In the genomic region with DNA sequence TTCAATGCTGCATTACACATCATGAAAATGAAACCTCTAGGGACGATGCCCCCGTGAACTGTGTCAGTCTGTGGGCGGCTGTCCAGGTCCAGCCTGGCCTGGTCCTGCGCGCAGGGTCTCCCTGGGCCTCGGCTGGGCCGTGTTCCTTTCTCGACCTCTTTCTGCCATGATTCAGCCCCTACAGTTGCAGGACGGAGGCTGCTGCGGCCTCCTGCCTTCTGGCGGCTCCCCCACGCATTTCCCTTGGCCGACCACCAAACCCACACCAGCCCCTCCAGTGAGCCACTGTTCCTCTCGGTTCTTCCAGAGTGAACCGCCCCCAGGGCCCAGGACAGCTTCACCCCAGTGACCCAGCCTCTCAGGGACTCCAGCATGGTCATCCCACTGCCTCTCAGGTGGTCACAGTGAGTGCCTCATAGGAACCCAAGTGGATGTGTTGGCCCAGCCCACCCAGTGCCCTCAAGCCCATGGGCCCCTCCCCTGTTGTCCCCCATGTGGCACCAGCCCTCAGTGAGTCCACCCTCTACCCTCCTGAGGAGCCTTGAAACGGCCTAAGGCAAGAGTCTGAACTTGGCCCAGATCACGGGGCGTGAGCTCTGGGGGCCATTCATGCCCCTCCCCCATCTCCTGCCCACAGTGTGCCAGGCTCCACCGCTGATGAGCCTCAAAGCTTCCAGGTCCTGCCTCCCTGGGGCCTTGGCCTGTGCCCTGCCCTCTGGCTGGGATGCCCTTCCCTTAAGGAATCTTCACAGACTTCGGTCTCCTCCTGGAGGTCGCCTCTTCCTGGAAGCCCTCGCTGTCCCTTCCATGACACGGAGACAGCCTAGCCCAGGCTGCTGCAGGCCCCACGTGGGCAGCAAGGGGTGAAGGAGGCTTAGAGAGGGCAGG, we compare ENCODE assay signal across 21 cellular contexts. TPM values are rescaled to one million over a fixed set of nuclear protein-coding genes. Genes with fewer than 3 reads are reported as not detected.
DNase-seq lines count a peak whose midpoint lies in the region; ATAC-seq and TF ChIP-seq lines count a peak whose summit lies in the region.
"Had no signal": no experiment of that assay in that cellular context is flagged by ENCODE, and none has a peak within 500 bp of the region (broad histone marks: within the 10 kb centered on the region; RNA-seq: fewer than 3 reads in every experiment).

No MANE protein-coding gene starts in this region.

- H3K9me3 Mint-ChIP-seq in activated naive CD8-positive, alpha-beta T cell treated with anti-CD3 and anti-CD28 coated beads, Interleukin-2, amount 50 U/mL, for 24 hours: no peaks in the 10 kb centered on the region
- no peaks in the 10 kb centered on the region for H3K9me3 Mint-ChIP-seq in activated naive CD8-positive, alpha-beta T cell treated with anti-CD3 and anti-CD28 coated beads for 36 hours
- peaks cover 8% of the 10 kb centered on the region for H3K9me3 Mint-ChIP-seq in dendritic cell treated with granulocyte-macrophage colony-stimulating factor and Interleukin-4, amounts not matched to agents 40 ng/mL and 50 ng/mL, for 4 days
- H3K9me3 Mint-ChIP-seq: CD8-positive, alpha-beta T cell; HFFc6 had no signal

- H2AK5ac ChIP-seq in neuronal stem cell (ENCODE audit: low read depth, low read length): peak overlapping the region; percentile 3

- peak; percentile 45 for DNase-seq in activated naive CD8-positive, alpha-beta T cell treated with anti-CD3 and anti-CD28 coated beads, Interleukin-2, amount 50 U/mL, for 24 hours
- DNase-seq in activated naive CD8-positive, alpha-beta T cell treated with anti-CD3 and anti-CD28 coated beads for 36 hours: no peak
- DNase-seq in neuronal stem cell (ENCODE audit: low spot score): no peak
- DNase-seq in lower leg skin (ENCODE audit: low spot score in 2 of 2): no peak
- DNase-seq in transverse colon: no peak
- DNase-seq in T1000 (lab: John Stamatoyannopoulos, UW): no peak
- DNase-seq: activated CD4-positive, alpha-beta T cell treated with anti-CD3 and anti-CD28 coated beads, Interleukin-2, amount 50 U/mL, for 1 hour; CD8-positive, alpha-beta T cell; DND-41; HFFc6; Kasumi-1; NCI-H2227 treated with DMSO at 0.1 percent for 48 hours; stimulated activated CD4-positive, alpha-beta T cell treated with anti-CD3 and anti-CD28 coated beads, Interleukin-4, amount 100 ng/mL, for 24 hours; SW 1271 had no signal

- WGBS in neuronal stem cell (ENCODE audit: extremely low coverage in 2 of 2, insufficient read length in 2 of 2, insufficient replicate concordance in 1 of 2), 2 donors: no CpG with 5 or more reads among the region's 24 CpGs
- 72 to 84% methylated on average over 23 to 24 of the region's 24 CpGs for WGBS in lower leg skin, 2 donors
- WGBS in transverse colon (ENCODE audit: low coverage in 1 of 2), 2 donors: 68% methylated on average over 24 of the region's 24 CpGs; no CpG with 5 or more reads in 1 of the 2 donors

- no peak overlapping the region for H3K4ac ChIP-seq in neuronal stem cell (ENCODE audit: low read length)

- no peak overlapping the region for H3K4me3 Mint-ChIP-seq in activated naive CD8-positive, alpha-beta T cell treated with anti-CD3 and anti-CD28 coated beads, Interleukin-2, amount 50 U/mL, for 24 hours
- H3K4me3 Mint-ChIP-seq in activated naive CD8-positive, alpha-beta T cell treated with anti-CD3 and anti-CD28 coated beads for 36 hours: no peak overlapping the region
- no peak overlapping the region for H3K4me3 Mint-ChIP-seq in dendritic cell treated with granulocyte-macrophage colony-stimulating factor and Interleukin-4, amounts not matched to agents 40 ng/mL and 50 ng/mL, for 4 days
- H3K4me3 Mint-ChIP-seq: CD8-positive, alpha-beta T cell; HFFc6 had no signal

- H2AFZ ChIP-seq in neuronal stem cell (ENCODE audit: low read length): no peak overlapping the region

- peak overlapping the region; percentile 17 for H3K23ac ChIP-seq in neuronal stem cell (ENCODE audit: low read depth, low read length, poor library complexity)

- H3K4me2 ChIP-seq in neuronal stem cell (ENCODE audit: insufficient read depth, low read length, poor library complexity, severe bottlenecking): no peak overlapping the region

- H3K27ac ChIP-seq in neuronal stem cell (replicated peaks; ENCODE audit: low read length): peak overlapping the region; percentile 20
- no peak overlapping the region for H3K27ac ChIP-seq in transverse colon
- H3K27ac ChIP-seq: gastroesophageal sphincter, upper lobe of left lung had no signal

- H2BK5ac ChIP-seq in neuronal stem cell (ENCODE audit: low read length): peak overlapping the region; percentile 53

- no peak overlapping the region for H2BK12ac ChIP-seq in neuronal stem cell (ENCODE audit: low read length)

- peak overlapping the region; percentile 63 for H3K14ac ChIP-seq in neuronal stem cell (ENCODE audit: low read length)

- TF ChIP-seq CTCF in lower leg skin (IDR thresholded peaks at IDR 0.05): no peak
- TF ChIP-seq CTCF in transverse colon (IDR thresholded peaks at IDR 0.05): no peak

- peak overlapping the region; percentile 7 for H3K18ac ChIP-seq in neuronal stem cell (ENCODE audit: low read length)

- no peak for TF ChIP-seq EP300 in transverse colon (IDR thresholded peaks at IDR 0.05; ENCODE audit: low read depth)

- H3K27me3 ChIP-seq in neuronal stem cell (ENCODE audit: control insufficient read depth in 3 of 3, insufficient read depth in 3 of 3, low read depth in 1 of 3, low read length in 3 of 3) (no peaks in the 10 kb centered on the region), transverse colon (no peaks in the 10 kb centered on the region)
- H3K27me3 ChIP-seq: gastroesophageal sphincter, upper lobe of left lung had no signal

- H3K9me3 ChIP-seq in neuronal stem cell (replicated peaks in 1 of 2; ENCODE audit: control insufficient read depth in 2 of 2, insufficient read depth in 1 of 2, low read depth in 1 of 2, low read length in 2 of 2) (peaks cover 2 to 3% of the 10 kb centered on the region in 2 donors), transverse colon (no peaks in the 10 kb centered on the region)
- H3K9me3 ChIP-seq: gastroesophageal sphincter, upper lobe of left lung had no signal

- H3K9ac ChIP-seq in neuronal stem cell (ENCODE audit: low read depth, low read length, poor library complexity): no peak overlapping the region

- H4K91ac ChIP-seq in neuronal stem cell (ENCODE audit: low read depth, low read length, poor library complexity): no peak overlapping the region

- ATAC-seq in activated naive CD8-positive, alpha-beta T cell treated with anti-CD3 and anti-CD28 coated beads, Interleukin-2, amount 50 U/mL, for 24 hours: peak; percentile 44
- ATAC-seq in HG02798 (IDR thresholded peaks at IDR 0.05; ENCODE audit: poor library complexity, unreplicated experiment): no peak
- ATAC-seq: CD8-positive, alpha-beta T cell had no signal

- intact Hi-C loops in dendritic cell treated with granulocyte-macrophage colony-stimulating factor and Interleukin-4, amounts not matched to agents 40 ng/mL and 50 ng/mL, for 4 days (cut with micrococcal nuclease): no loop called here
- intact Hi-C loops in lower leg skin (cut with DNase I; ENCODE audit: low total_unique reads) (no loop called here), transverse colon (cut with DNase I; ENCODE audit: low total_unique reads) (no loop called here)

- H3K36me3 ChIP-seq in neuronal stem cell (replicated peaks in 1 of 2; ENCODE audit: control insufficient read depth in 2 of 2, insufficient read depth in 2 of 2, low read length in 2 of 2) (peaks cover 5 to 10% of the 10 kb centered on the region in 2 donors), transverse colon (no peaks in the 10 kb centered on the region)

- TF ChIP-seq POLR2A in lower leg skin (IDR thresholded peaks at IDR 0.05): no peak
- TF ChIP-seq POLR2A in transverse colon (IDR thresholded peaks at IDR 0.05): no peak

- no peak overlapping the region for H4K8ac ChIP-seq in neuronal stem cell (ENCODE audit: low read depth, low read length)

- peaks cover 0 to 8% of the 10 kb centered on the region in 2 donors for H3K4me1 ChIP-seq in neuronal stem cell (ENCODE audit: control insufficient read depth in 2 of 2, insufficient read depth in 1 of 2, low read depth in 1 of 2, low read length in 2 of 2)
- H3K4me1 ChIP-seq in transverse colon: no peaks in the 10 kb centered on the region

- no peak overlapping the region for H2BK120ac ChIP-seq in neuronal stem cell (ENCODE audit: low read depth, low read length)

- peaks cover 14% of the 10 kb centered on the region for H3K4me1 Mint-ChIP-seq in activated naive CD8-positive, alpha-beta T cell treated with anti-CD3 and anti-CD28 coated beads, Interleukin-2, amount 50 U/mL, for 24 hours
- H3K4me1 Mint-ChIP-seq in activated naive CD8-positive, alpha-beta T cell treated with anti-CD3 and anti-CD28 coated beads for 36 hours: peaks cover 9% of the 10 kb centered on the region
- H3K4me1 Mint-ChIP-seq in dendritic cell treated with granulocyte-macrophage colony-stimulating factor and Interleukin-4, amounts not matched to agents 40 ng/mL and 50 ng/mL, for 4 days (ENCODE audit: low read depth): peaks cover 13% of the 10 kb centered on the region

- in situ Hi-C loops in transverse colon (cut with MboI; ENCODE audit: low pct_ligation_motif_present in 1 of 4, low pct_unique_long_range_greater_than_20kb in 1 of 4, low sequenced_read_pairs in 3 of 4): no loop called here

- H3K27ac Mint-ChIP-seq in activated naive CD8-positive, alpha-beta T cell treated with anti-CD3 and anti-CD28 coated beads, Interleukin-2, amount 50 U/mL, for 24 hours: no peak overlapping the region
- H3K27ac Mint-ChIP-seq in activated naive CD8-positive, alpha-beta T cell treated with anti-CD3 and anti-CD28 coated beads for 36 hours: no peak overlapping the region
- H3K27ac Mint-ChIP-seq in dendritic cell treated with granulocyte-macrophage colony-stimulating factor and Interleukin-4, amounts not matched to agents 40 ng/mL and 50 ng/mL, for 4 days: peak overlapping the region; percentile 63
- H3K27ac Mint-ChIP-seq: CD8-positive, alpha-beta T cell; HFFc6 had no signal

- H3K79me1 ChIP-seq in neuronal stem cell (ENCODE audit: low read depth, low read length): no peaks in the 10 kb centered on the region

- no peaks in the 10 kb centered on the region for H3K36me3 Mint-ChIP-seq in activated naive CD8-positive, alpha-beta T cell treated with anti-CD3 and anti-CD28 coated beads, Interleukin-2, amount 50 U/mL, for 24 hours (ENCODE audit: low read depth)
- H3K36me3 Mint-ChIP-seq in activated naive CD8-positive, alpha-beta T cell treated with anti-CD3 and anti-CD28 coated beads for 36 hours: no peaks in the 10 kb centered on the region
- H3K36me3 Mint-ChIP-seq in dendritic cell treated with granulocyte-macrophage colony-stimulating factor and Interleukin-4, amounts not matched to agents 40 ng/mL and 50 ng/mL, for 4 days (ENCODE audit: low read depth): peaks cover 36% of the 10 kb centered on the region

- no peaks in the 10 kb centered on the region for H3K27me3 Mint-ChIP-seq in activated naive CD8-positive, alpha-beta T cell treated with anti-CD3 and anti-CD28 coated beads, Interleukin-2, amount 50 U/mL, for 24 hours
- no peaks in the 10 kb centered on the region for H3K27me3 Mint-ChIP-seq in activated naive CD8-positive, alpha-beta T cell treated with anti-CD3 and anti-CD28 coated beads for 36 hours
- H3K27me3 Mint-ChIP-seq in dendritic cell treated with granulocyte-macrophage colony-stimulating factor and Interleukin-4, amounts not matched to agents 40 ng/mL and 50 ng/mL, for 4 days: peaks cover 8% of the 10 kb centered on the region

- H2BK15ac ChIP-seq in neuronal stem cell (ENCODE audit: low read length): peak overlapping the region; percentile 49

- H3K4me3 ChIP-seq in neuronal stem cell (ENCODE audit: low read length in 2 of 2): peak overlapping the region in 1 of 2 donors; percentile 4
- H3K4me3 ChIP-seq in lower leg skin (ENCODE audit: low read depth, poor library complexity, severe bottlenecking): no peak overlapping the region
- no peak overlapping the region for H3K4me3 ChIP-seq in transverse colon
- H3K4me3 ChIP-seq: gastroesophageal sphincter, upper lobe of left lung had no signal

RNA-seq across cellular contexts. Expression of a gene that starts 10.0 kb away (rescaled TPM):
- total RNA-seq in activated naive CD8-positive, alpha-beta T cell treated with anti-CD3 and anti-CD28 coated beads for 36 hours: not detected
- polyA plus RNA-seq in neuronal stem cell (2013, experiment 1 of 2): not detected
- not detected for polyA plus RNA-seq in neuronal stem cell (2013, experiment 2 of 2)
- 100 to 1,000 TPM; 114 to 328 (median 163) TPM for total RNA-seq in lower leg skin
- total RNA-seq in transverse colon: 1 to 10 TPM in 2 of 4 donors, not detected in 2; 2.5 to 3.8 TPM
- total RNA-seq: A673, skeletal muscle tissue had no signal

RNA-seq across cellular contexts. Expression of a gene that starts 14.1 kb away (rescaled TPM):
- total RNA-seq in activated naive CD8-positive, alpha-beta T cell treated with anti-CD3 and anti-CD28 coated beads for 36 hours: 10 to 100 TPM; 57.2 to 60.1 TPM
- polyA plus RNA-seq in neuronal stem cell (2013, experiment 1 of 2): 57.4 TPM
- polyA plus RNA-seq in neuronal stem cell (2013, experiment 2 of 2): 58.1 TPM
- 10 to 100 TPM; 38.7 to 75.8 (median 58.2) TPM for total RNA-seq in lower leg skin
- total RNA-seq in transverse colon: 10 to 100 TPM; 49.3 to 85.2 (median 66.0) TPM

RNA-seq across cellular contexts. Expression of a gene that starts 21.7 kb away (rescaled TPM):
- 1 to 10 TPM; 4.2 to 4.9 TPM for total RNA-seq in activated naive CD8-positive, alpha-beta T cell treated with anti-CD3 and anti-CD28 coated beads for 36 hours
- polyA plus RNA-seq in neuronal stem cell (2013, experiment 1 of 2): 27.7 TPM
- 24.0 TPM for polyA plus RNA-seq in neuronal stem cell (2013, experiment 2 of 2)
- total RNA-seq in lower leg skin: 10 to 100 TPM; 18.2 to 27.6 (median 23.7) TPM
- total RNA-seq in transverse colon: 100 to 1,000 TPM in 2 of 4 donors, 10 to 100 TPM in 2; 51.1 to 204 (median 96.5) TPM

RNA-seq across cellular contexts. Expression of a gene that starts 23.6 kb away (rescaled TPM):
- not detected for total RNA-seq in activated naive CD8-positive, alpha-beta T cell treated with anti-CD3 and anti-CD28 coated beads for 36 hours
- 0.07 TPM for polyA plus RNA-seq in neuronal stem cell (2013, experiment 1 of 2)
- polyA plus RNA-seq in neuronal stem cell (2013, experiment 2 of 2): 0.07 TPM
- total RNA-seq in lower leg skin: under 1 TPM in 2 of 4 donors, not detected in 2; 0.36 to 0.37 TPM
- under 1 TPM in 2 of 4 donors, not detected in 2; 0.27 to 0.75 TPM for total RNA-seq in transverse colon
- total RNA-seq: A673, HFFc6 had no signal

RNA-seq across cellular contexts. Expression of a gene that starts 25.5 kb away (rescaled TPM):
- not detected for total RNA-seq in activated naive CD8-positive, alpha-beta T cell treated with anti-CD3 and anti-CD28 coated beads for 36 hours
- not detected for polyA plus RNA-seq in neuronal stem cell (2013, experiment 1 of 2)
- polyA plus RNA-seq in neuronal stem cell (2013, experiment 2 of 2): not detected
- total RNA-seq in lower leg skin (under 1 TPM in 2 of 4 donors, not detected in 2; 0.22 to 0.39 TPM), transverse colon (not detected)
- total RNA-seq: A673, chondrocyte, HFFc6, skeletal muscle tissue had no signal

Comparison
In these comparisons a context has a peak if more than half of its experiments do, and no peak if none do; other contexts are left out.
1. RNA of a gene that starts 10.0 kb away (total RNA-seq): 114 to 328 TPM in lower leg skin; 2.5 to 3.8 TPM in transverse colon and not detected in activated naive CD8-positive, alpha-beta T cell treated with anti-CD3 and anti-CD28 coated beads for 36 hours; every median in the first group is over 10 times any median in the second.